ENCODE assay signal across 8 cellular contexts in genomic region chr5:95822038-95822407, GRCh38. TPM values are rescaled to one million over a fixed set of nuclear protein-coding genes. Genes with fewer than 3 reads are reported as not detected.
A peak's percentile ranks its signal among the peaks of the same experiment; 100 is the strongest.
DNase-seq lines count a peak whose midpoint lies in the region; ATAC-seq and TF ChIP-seq lines count a peak whose summit lies in the region.

No MANE protein-coding gene starts in this region.

- DNase-seq in ACHN, result peak; percentile 38
- DNase-seq in GM12865 (ENCODE audit: low read depth), result peak; percentile 87
- peak; percentile 92 for DNase-seq in NCI-H69 (lab: John Stamatoyannopoulos, UW)
- DNase-seq in amniotic epithelial cell (ENCODE audit: low read depth), result peak; percentile 29
- no peak for DNase-seq in right atrium auricular region (ENCODE audit: low spot score)
- peak; percentile 52 for DNase-seq in prostate gland (ENCODE audit: low spot score)
- no peak for DNase-seq in stimulated activated CD4-positive, alpha-beta T cell treated with anti-CD3 and anti-CD28 coated beads, Interleukin-15, amount 100 ng/mL, for 24 hours

- H3K4me3 ChIP-seq in GM12865 (ENCODE audit: low read depth, low read length) (peak overlapping the region; percentile 63), right atrium auricular region (peak overlapping the region; percentile 71 to 82), prostate gland (peak overlapping the region; percentile 56)

- peaks cover 0 to 68% of the 10 kb centered on the region in 2 donors for H3K4me1 ChIP-seq in right atrium auricular region
- H3K4me1 ChIP-seq in prostate gland (replicated peaks), result peaks cover 3% of the 10 kb centered on the region

- H3K9me3 ChIP-seq in right atrium auricular region (no peaks in the 10 kb centered on the region), prostate gland (no peaks in the 10 kb centered on the region)

- TF ChIP-seq CTCF in GM12865 (IDR thresholded peaks at IDR 0.05; ENCODE audit: insufficient read depth, low read depth, low read length, missing control alignments) (no peak), right atrium auricular region (IDR thresholded peaks at IDR 0.05) (no peak), prostate gland (IDR thresholded peaks at IDR 0.05) (no peak)

- TF ChIP-seq POLR2A in prostate gland (IDR thresholded peaks at IDR 0.05), result no peak

- in situ Hi-C loops in ACHN (cut with HindIII; ENCODE audit: low pct_ligation_motif_present, low pct_unique_long_range_greater_than_20kb, low sequenced_read_pairs), result no loop called here

- intact Hi-C loops in prostate gland (cut with DNase I), result loop anchor here (5.0 kb wide), 1 partner anchor 90 kb away; the partner anchor contains the start of gene RHOBTB3

- peak overlapping the region; percentile 91 to 96 for H3K27ac ChIP-seq in right atrium auricular region
- peak overlapping the region; percentile 76 to 82 for H3K27ac ChIP-seq in prostate gland

- peak; percentile 44 for ATAC-seq in HG03060 (IDR thresholded peaks at IDR 0.05; ENCODE audit: low read depth, unreplicated experiment)

- under 1% methylated on average over 13 of the region's 13 CpGs for WGBS in prostate gland

- H3K27me3 ChIP-seq in right atrium auricular region (no peaks in the 10 kb centered on the region), prostate gland (replicated peaks; ENCODE audit: insufficient read depth) (no peaks in the 10 kb centered on the region)

- H3K36me3 ChIP-seq in right atrium auricular region (peaks cover 8% of the 10 kb centered on the region), prostate gland (no peaks in the 10 kb centered on the region)

RNA-seq across cellular contexts. Expression of gene GLRX, which starts 0.5 kb away (rescaled TPM):
- 100 to 1,000 TPM; 151 to 173 TPM for total RNA-seq in right atrium auricular region
- total RNA-seq in prostate gland, result 10 to 100 TPM; 16.6 to 34.8 TPM

Comparison
In these comparisons a context has a peak if more than half of its experiments do, and no peak if none do; other contexts are left out.
1. DNase-seq: peak in ACHN (single experiment), GM12865 (single experiment), NCI-H69 (single experiment), amniotic epithelial cell (single experiment) and prostate gland (single experiment); none in right atrium auricular region (single experiment) and stimulated activated CD4-positive, alpha-beta T cell treated with anti-CD3 and anti-CD28 coated beads, Interleukin-15, amount 100 ng/mL, for 24 hours (single experiment).
2. RNA of gene GLRX, which starts 0.5 kb away (total RNA-seq): 151 to 173 TPM in right atrium auricular region; 16.6 to 34.8 TPM in prostate gland; every median in the first group is over 4 times any median in the second.
3. Peak in every context shown above with its lines, with median percentiles within 50 percentile points of each other: H3K4me3 ChIP-seq.